ENCODE assay signal across 8 cellular contexts in the genomic region with DNA sequence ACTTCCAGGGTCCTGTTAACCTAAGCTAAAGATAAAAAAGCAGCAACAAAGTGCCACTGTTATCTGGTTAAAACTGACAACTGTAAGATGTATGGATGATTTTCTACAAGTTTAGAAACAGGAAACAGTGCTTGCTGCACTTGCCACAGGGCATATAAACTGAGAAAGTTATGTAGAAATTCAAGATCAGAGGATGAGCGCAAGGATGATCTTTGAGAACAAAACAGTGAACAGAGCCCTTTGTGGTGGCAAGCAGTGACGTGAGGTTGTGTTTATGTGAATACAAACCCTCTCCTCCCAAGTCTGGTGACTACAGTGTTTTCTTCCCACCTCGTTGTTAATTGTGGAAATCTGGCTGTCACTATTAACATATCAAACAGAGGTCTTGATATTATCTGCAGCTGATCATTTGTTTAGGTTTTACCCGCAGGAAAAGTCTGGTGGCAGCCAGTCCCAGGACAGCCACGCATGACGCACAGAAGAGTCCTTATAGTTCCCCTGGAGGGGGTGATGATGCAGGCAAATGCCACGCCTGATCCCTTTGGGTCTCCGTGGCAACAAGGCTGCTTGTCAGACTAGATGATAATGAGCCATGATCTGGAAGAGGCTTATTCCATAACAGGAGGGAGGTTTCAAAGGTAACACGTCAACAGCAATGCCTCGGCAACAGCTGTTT. TPM values are rescaled to one million over a fixed set of nuclear protein-coding genes. Genes with fewer than 3 reads are reported as not detected.
A peak's percentile ranks its signal among the peaks of the same experiment; 100 is the strongest.
DNase-seq lines count a peak whose midpoint lies in the region; ATAC-seq and TF ChIP-seq lines count a peak whose summit lies in the region.

No MANE protein-coding gene starts in this region.

- H3K79me2 ChIP-seq in Karpas-422 (ENCODE audit: low read length), result no peaks in the 10 kb centered on the region

- TF ChIP-seq CTCF in cardiac muscle cell (IDR thresholded peaks at IDR 0.05; ENCODE audit: low read depth, low read length), result no peak

- ATAC-seq in GM19463 (IDR thresholded peaks at IDR 0.05; ENCODE audit: unreplicated experiment), result no peak

- H3K4me1 ChIP-seq in cardiac muscle cell (ENCODE audit: low read depth) (peaks cover 25% of the 10 kb centered on the region), Karpas-422 (ENCODE audit: low read length) (peaks cover 7% of the 10 kb centered on the region; the same call in 1 of the 2 replicates)

- no peaks in the 10 kb centered on the region for H3K27me3 ChIP-seq in cardiac muscle cell
- no peaks in the 10 kb centered on the region for H3K27me3 ChIP-seq in Karpas-422 (ENCODE audit: low read length)

- H3K9me3 ChIP-seq in cardiac muscle cell (ENCODE audit: low read depth) (no peaks in the 10 kb centered on the region), Karpas-422 (ENCODE audit: low read length) (no peaks in the 10 kb centered on the region)

- H2AFZ ChIP-seq in Karpas-422 (ENCODE audit: low read length), result no peak overlapping the region

- H3K9me2 ChIP-seq in Karpas-422 (replicated peaks; ENCODE audit: insufficient read depth, low read length), result no peaks in the 10 kb centered on the region

- no peak overlapping the region for H3K9ac ChIP-seq in Karpas-422 (ENCODE audit: low read length)

- H4K20me1 ChIP-seq in Karpas-422 (ENCODE audit: insufficient read depth, low read depth, low read length), result no peaks in the 10 kb centered on the region

- H3K4me2 ChIP-seq in Karpas-422 (ENCODE audit: low read depth, low read length, poor library complexity, severe bottlenecking), result no peak overlapping the region

- H3K27ac ChIP-seq in cardiac muscle cell, result peak overlapping the region; percentile 46
- no peak overlapping the region for H3K27ac ChIP-seq in Karpas-422 (ENCODE audit: low read length)

- DNase-seq in EH (ENCODE audit: low read depth), result peak; percentile 69
- DNase-seq in NOMO-1 treated with dmso at 0.1 percent for 144 hours (lab: John Stamatoyannopoulos, UW; ENCODE audit: unreplicated experiment), result peak; percentile 22
- DNase-seq in activated effector memory CD4-positive, alpha-beta T cell treated with anti-CD3 and anti-CD28 coated beads, Interleukin-2, amount 50 U/mL, for 16 hours, result peak; percentile 90
- DNase-seq in cardiac muscle cell (ENCODE audit: low read depth in 1 of 2, low spot score in 1 of 2), result peak; percentile 51 to 89
- peak in 2 of 3 donors; percentile 42 to 61 for DNase-seq in stimulated activated CD4-positive, alpha-beta T cell treated with anti-CD3 and anti-CD28 coated beads, Interleukin-12 subunit alpha, Interleukin-12 subunit beta, amount 100 ng/mL, for 48 hours (ENCODE audit: low read depth in 2 of 3, low spot score in 1 of 3)
- DNase-seq in cortex of kidney (lab: John Stamatoyannopoulos, UW), result no peak
- no peak for DNase-seq in Karpas-422

- H3K4me3 ChIP-seq in cardiac muscle cell (no peak overlapping the region), Karpas-422 (ENCODE audit: low read length) (no peak overlapping the region)

- H3K36me3 ChIP-seq in cardiac muscle cell (no peaks in the 10 kb centered on the region), Karpas-422 (ENCODE audit: insufficient read depth, low read length) (no peaks in the 10 kb centered on the region)

RNA-seq across cellular contexts. Expression of gene TNFAIP3, which starts 43.1 kb away (rescaled TPM):
- 7.9 and 12.2 TPM in 2 replicates for total RNA-seq in cardiac muscle cell
- polyA plus RNA-seq in cardiac muscle cell, result 7.9 and 11.5 TPM in 2 replicates
- total RNA-seq in Karpas-422 (2014; rRNA removed; shearing (Covaris generic); ENCODE audit: low replicate concordance), result 0.72 and 0.75 TPM in 2 replicates

Comparison
In these comparisons a context has a peak if more than half of its experiments do, and no peak if none do; other contexts are left out.
1. DNase-seq: peak in EH (single experiment), NOMO-1 treated with dmso at 0.1 percent for 144 hours (single experiment), activated effector memory CD4-positive, alpha-beta T cell treated with anti-CD3 and anti-CD28 coated beads, Interleukin-2, amount 50 U/mL, for 16 hours (single experiment), cardiac muscle cell (2 of 2) and stimulated activated CD4-positive, alpha-beta T cell treated with anti-CD3 and anti-CD28 coated beads, Interleukin-12 subunit alpha, Interleukin-12 subunit beta, amount 100 ng/mL, for 48 hours (2 of 3); none in cortex of kidney (single experiment) and Karpas-422 (single experiment).